ENCODE assay signal across 8 cellular contexts in genomic region chr12:96985515-96986362, GRCh38.
DNase-seq lines count a peak whose midpoint lies in the region; ATAC-seq, FAIRE-seq and TF ChIP-seq lines count a peak whose summit lies in the region.

No MANE protein-coding gene starts in this region.

- no TSS peak for BruUV-seq in K562 (replicated peaks; lab: Mats Ljungman, UMichigan)

- H3K4me1 Mint-ChIP-seq in T-helper 17 cell: peaks cover 9% of the 10 kb centered on the region

- H3K9me3 ChIP-seq in T-helper 17 cell (ENCODE audit: control insufficient read depth, low read length, poor library complexity, severe bottlenecking) (no peaks in the 10 kb centered on the region), K562 (replicated peaks; ENCODE audit: control insufficient read depth, insufficient read depth, low read depth, low read length) (no peaks in the 10 kb centered on the region)

- H3K4me1 ChIP-seq in K562 (replicated peaks in 1 of 2; ENCODE audit: control insufficient read depth in 2 of 2, insufficient read depth in 2 of 2, low read length in 2 of 2): peaks cover 9 to 11% of the 10 kb centered on the region in 2 experiments

- no peaks in the 10 kb centered on the region for H3K9me1 ChIP-seq in K562 (ENCODE audit: control insufficient read depth, insufficient read depth, low read length)

- no peak overlapping the region for H3K27ac ChIP-seq in K562 (ENCODE audit: extremely low read depth, low read depth, low read length)

- DNase-seq in CD1c-positive myeloid dendritic cell (ENCODE audit: extremely low spot score) (peak; percentile 26), T-helper 17 cell (peak; percentile 33 to 43 (median 38)), K562 (ENCODE audit: extremely low read depth in 1 of 4, low spot score in 3 of 4) (peak; percentile 37 to 69 (median 57)), left colon (peak in 1 of 2 donors; percentile 15), NCI-H446 treated with DMSO at 0.1 percent for 48 hours (lab: John Stamatoyannopoulos, UW) (no peak)
- DNase-seq in stimulated activated CD4-positive, alpha-beta T cell treated with anti-CD3 and anti-CD28 coated beads, TNF-alpha, amount 100 ng/mL, for 1 hour (ENCODE audit: low read depth in 3 of 3, low spot score in 1 of 3): peak in 2 of 3 donors; percentile 4 to 22

- no peak overlapping the region for H3K27ac Mint-ChIP-seq in T-helper 17 cell

- CTCF ChIA-PET in K562 (lab: Yijun Ruan, JAX; ENCODE audit: low intra/inter-chr PET ratio): interaction anchor here (0.6 to 1.5 kb wide), 6 partner anchors 405 to 1412 kb away, joined by 3 to 10 read pairs (median 3); no protein-coding TSS in a partner anchor

- no peaks in the 10 kb centered on the region for H3K36me3 ChIP-seq in K562 (ENCODE audit: control insufficient read depth, insufficient read depth, low read length)

- TF ChIP-seq RAD21 in K562 (CRISPR knock-in tag; conservative IDR thresholded peaks at IDR 0.05 in 1 of 2, IDR thresholded peaks at IDR 0.05 in 1 of 2): peak; percentile 50 to 72

- H4K20me1 ChIP-seq in K562 (replicated peaks; ENCODE audit: control insufficient read depth, insufficient read depth, low read length): no peaks in the 10 kb centered on the region; the same call in none of the 2 replicates

- no peak for FAIRE-seq in K562 (lab: Jason Lieb, UNC)

- POLR2A ChIA-PET in K562 (lab: Yijun Ruan, JAX): interaction anchor here (0.6 kb wide), 1 partner anchor 378 kb away, joined by 3 read pairs; no protein-coding TSS in a partner anchor

- intact Hi-C loops in K562 (cut with micrococcal nuclease) (loop anchor here (1.0 to 5.0 kb wide), 4 partner anchors 83 to 1411 kb away; no protein-coding TSS in a partner anchor), left colon (cut with DNase I, micrococcal nuclease) (loop anchor here in 1 of 2 donors (10.0 kb wide), 1 partner anchor 411 kb away; no protein-coding TSS in a partner anchor)

- H3K79me2 ChIP-seq in K562 (ENCODE audit: control insufficient read depth, insufficient read depth, low read length): no peaks in the 10 kb centered on the region

- H3K4me3 ChIP-seq in K562: peak overlapping the region; percentile 15; the same call in 1 of the 2 replicates

- WGBS in K562 (ENCODE audit: insufficient coverage, low coverage, missing lambda C conversion rate): 9% methylated on average over 30 of the region's 56 CpGs

- H3K36me3 Mint-ChIP-seq in T-helper 17 cell (ENCODE audit: low read depth): no peaks in the 10 kb centered on the region

- no peak overlapping the region; a peak in 1 of 4 replicates for H3K9ac ChIP-seq in K562 (ENCODE audit: insufficient read depth in 1 of 2, low read depth in 2 of 2, low read length in 2 of 2)

- peaks cover 47% of the 10 kb centered on the region for H3K27me3 Mint-ChIP-seq in T-helper 17 cell

- in situ Hi-C loops in K562 (cut with MboI): loop anchor here (5.0 to 10.0 kb wide), 2 partner anchors 408 to 1409 kb away; no protein-coding TSS in a partner anchor

- TF ChIP-seq POLR2A in K562 (conservative IDR thresholded peaks at IDR 0.05): no peak

- TF ChIP-seq EP300 in K562 (IDR thresholded peaks at IDR 0.05; ENCODE audit: low read length): no peak

- peak overlapping the region; percentile 71 for H2AFZ ChIP-seq in K562 (ENCODE audit: low read depth, low read length)

- H3K4me3 Mint-ChIP-seq in T-helper 17 cell: peak overlapping the region; percentile 81

- peaks cover 0 to 6% of the 10 kb centered on the region in 2 experiments; a peak in 2 of 5 replicates for H3K27me3 ChIP-seq in K562 (ENCODE audit: control insufficient read depth in 2 of 2, insufficient read depth in 2 of 2, low read length in 2 of 2)

- TF ChIP-seq CTCF in K562 (IDR thresholded peaks at IDR 0.05 in 2 of 3, conservative IDR thresholded peaks at IDR 0.05 in 1 of 3; ENCODE audit: insufficient read depth in 2 of 3, low read depth in 1 of 3, low read length in 3 of 3): peak; percentile 62 to 83 (median 75)

- ATAC-seq in GM19328 (IDR thresholded peaks at IDR 0.05; ENCODE audit: unreplicated experiment) (peak; percentile 72), HG03432 (IDR thresholded peaks at IDR 0.05; ENCODE audit: unreplicated experiment) (peak; percentile 94), T-helper 17 cell (peak; percentile 91), K562 (peak; percentile 92), left colon (peak; percentile 76)

- H3K4me2 ChIP-seq in K562 (ENCODE audit: insufficient read depth, low read length): peak overlapping the region; percentile 59

TF ChIP-seq in K562, 482 proteins besides CTCF, POLR2A, EP300 and RAD21 (continues in another document):
- no peak for TF ChIP-seq ZNF583 (CRISPR knock-in tag; IDR thresholded peaks at IDR 0.05)
- TF ChIP-seq E2F6 (IDR thresholded peaks at IDR 0.05; ENCODE audit: borderline replicate concordance in 1 of 2, extremely low read depth in 1 of 2, insufficient read depth in 1 of 2, insufficient read length in 1 of 2, low read depth in 1 of 2, low read length in 1 of 2, poor library complexity in 1 of 2, severe bottlenecking in 1 of 2): peak in 1 of 2 experiments; percentile 18
- no peak for TF ChIP-seq AFF1 (IDR thresholded peaks at IDR 0.05; ENCODE audit: low read depth in 1 of 2, partially characterized antibody in 2 of 2)
- no peak for TF ChIP-seq LCOR (CRISPR knock-in tag; IDR thresholded peaks at IDR 0.05)
- no peak for TF ChIP-seq ZNF165 (CRISPR knock-in tag; IDR thresholded peaks at IDR 0.05; ENCODE audit: borderline replicate concordance)
- TF ChIP-seq SP2 (IDR thresholded peaks at IDR 0.05; ENCODE audit: extremely low read depth, low read depth, low read length, poor library complexity, severe bottlenecking): no peak
- no peak for TF ChIP-seq ZNF512 (tag; IDR thresholded peaks at IDR 0.05)
- peak; percentile 28; the same call in 1 of the 2 replicates for TF ChIP-seq SMC3 (conservative IDR thresholded peaks at IDR 0.05; ENCODE audit: insufficient read depth, low read depth, low read length)
- TF ChIP-seq ZNF280A (IDR thresholded peaks at IDR 0.05; ENCODE audit: low read depth, partially characterized antibody): no peak
- TF ChIP-seq CREBBP (IDR thresholded peaks at IDR 0.05; ENCODE audit: low read depth, low read length): no peak
- TF ChIP-seq STAT5A (IDR thresholded peaks at IDR 0.05; ENCODE audit: borderline replicate concordance, low read length): no peak
- TF ChIP-seq CBX2 (IDR thresholded peaks at IDR 0.05; ENCODE audit: insufficient read depth, low read length, poor library complexity, severe bottlenecking): no peak
